Comparison of ENCODE assay signal across 8 cellular contexts in the genomic region with DNA sequence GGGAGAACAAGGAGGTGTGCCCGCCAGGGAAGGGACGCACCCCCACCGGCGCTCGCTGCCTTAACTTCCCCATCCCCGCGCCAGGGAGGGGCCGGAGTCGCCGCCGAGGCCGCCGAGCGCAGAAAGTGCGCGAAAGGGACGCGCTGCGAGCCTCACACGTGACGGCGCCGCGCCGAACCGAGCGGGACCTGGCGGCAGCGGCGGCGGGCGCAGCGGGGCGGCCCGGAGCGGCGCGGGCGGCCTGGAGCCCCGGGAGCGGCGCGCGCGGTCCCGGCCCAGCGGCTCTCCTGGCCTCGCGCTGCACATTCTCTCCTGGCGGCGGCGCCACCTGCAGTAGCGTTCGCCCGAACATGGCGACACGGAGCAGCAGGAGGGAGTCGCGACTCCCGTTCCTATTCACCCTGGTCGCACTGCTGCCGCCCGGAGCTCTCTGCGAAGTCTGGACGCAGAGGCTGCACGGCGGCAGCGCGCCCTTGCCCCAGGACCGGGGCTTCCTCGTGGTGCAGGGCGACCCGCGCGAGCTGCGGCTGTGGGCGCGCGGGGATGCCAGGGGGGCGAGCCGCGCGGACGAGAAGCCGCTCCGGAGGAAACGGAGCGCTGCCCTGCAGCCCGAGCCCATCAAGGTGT. TPM values are rescaled to one million over a fixed set of nuclear protein-coding genes. Genes with fewer than 3 reads are reported as not detected.
DNase-seq lines count a peak whose midpoint lies in the region; ATAC-seq and TF ChIP-seq lines count a peak whose summit lies in the region.

A gene with protein sequence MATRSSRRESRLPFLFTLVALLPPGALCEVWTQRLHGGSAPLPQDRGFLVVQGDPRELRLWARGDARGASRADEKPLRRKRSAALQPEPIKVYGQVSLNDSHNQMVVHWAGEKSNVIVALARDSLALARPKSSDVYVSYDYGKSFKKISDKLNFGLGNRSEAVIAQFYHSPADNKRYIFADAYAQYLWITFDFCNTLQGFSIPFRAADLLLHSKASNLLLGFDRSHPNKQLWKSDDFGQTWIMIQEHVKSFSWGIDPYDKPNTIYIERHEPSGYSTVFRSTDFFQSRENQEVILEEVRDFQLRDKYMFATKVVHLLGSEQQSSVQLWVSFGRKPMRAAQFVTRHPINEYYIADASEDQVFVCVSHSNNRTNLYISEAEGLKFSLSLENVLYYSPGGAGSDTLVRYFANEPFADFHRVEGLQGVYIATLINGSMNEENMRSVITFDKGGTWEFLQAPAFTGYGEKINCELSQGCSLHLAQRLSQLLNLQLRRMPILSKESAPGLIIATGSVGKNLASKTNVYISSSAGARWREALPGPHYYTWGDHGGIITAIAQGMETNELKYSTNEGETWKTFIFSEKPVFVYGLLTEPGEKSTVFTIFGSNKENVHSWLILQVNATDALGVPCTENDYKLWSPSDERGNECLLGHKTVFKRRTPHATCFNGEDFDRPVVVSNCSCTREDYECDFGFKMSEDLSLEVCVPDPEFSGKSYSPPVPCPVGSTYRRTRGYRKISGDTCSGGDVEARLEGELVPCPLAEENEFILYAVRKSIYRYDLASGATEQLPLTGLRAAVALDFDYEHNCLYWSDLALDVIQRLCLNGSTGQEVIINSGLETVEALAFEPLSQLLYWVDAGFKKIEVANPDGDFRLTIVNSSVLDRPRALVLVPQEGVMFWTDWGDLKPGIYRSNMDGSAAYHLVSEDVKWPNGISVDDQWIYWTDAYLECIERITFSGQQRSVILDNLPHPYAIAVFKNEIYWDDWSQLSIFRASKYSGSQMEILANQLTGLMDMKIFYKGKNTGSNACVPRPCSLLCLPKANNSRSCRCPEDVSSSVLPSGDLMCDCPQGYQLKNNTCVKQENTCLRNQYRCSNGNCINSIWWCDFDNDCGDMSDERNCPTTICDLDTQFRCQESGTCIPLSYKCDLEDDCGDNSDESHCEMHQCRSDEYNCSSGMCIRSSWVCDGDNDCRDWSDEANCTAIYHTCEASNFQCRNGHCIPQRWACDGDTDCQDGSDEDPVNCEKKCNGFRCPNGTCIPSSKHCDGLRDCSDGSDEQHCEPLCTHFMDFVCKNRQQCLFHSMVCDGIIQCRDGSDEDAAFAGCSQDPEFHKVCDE (N-terminal part only) (plus strand): TSS at position 333 of the 627 bp plus-strand sequence. CDS start 18 bp downstream, at position 351.

- no peaks in the 10 kb centered on the region for H3K36me3 ChIP-seq in HAP-1 (replicated peaks)

- peak; percentile 93 for TF ChIP-seq CTCF in GM10248 (IDR thresholded peaks at IDR 0.05; ENCODE audit: control extremely low read depth, extremely low read depth, low read depth, missing control alignments)

- peak within 1 kb of the TSS; percentile 69 for H3K4me3 ChIP-seq in HAP-1

- POLR2A ChIA-PET in GM10248 (lab: Yijun Ruan, JAX) = interaction anchor here (0.7 kb wide), 1 partner anchor 9 kb away, joined by 3 read pairs; no protein-coding TSS in a partner anchor

- no peaks in the 10 kb centered on the region for H3K27me3 ChIP-seq in HAP-1 (ENCODE audit: low read depth)

- peaks cover 24% of the 10 kb centered on the region for H3K4me1 ChIP-seq in HAP-1

- in situ Hi-C loops in HAP-1 (cut with MboI; ENCODE audit: low sequenced_read_pairs) = no loop called here

- ATAC-seq in GM18519 (IDR thresholded peaks at IDR 0.05; ENCODE audit: low FRiP score, unreplicated experiment) = no peak

- CTCF ChIA-PET in GM10248 (lab: Yijun Ruan, JAX) = interaction anchor here (0.7 to 9.0 kb wide), 8 partner anchors 11 to 139 kb away, joined by 3 to 122 read pairs (median 4); no protein-coding TSS in a partner anchor

- H3K9me3 ChIP-seq in HAP-1 = no peaks in the 10 kb centered on the region

- peak; percentile 80 for DNase-seq in GM10248 (ENCODE audit: extremely low spot score)
- peak; percentile 69 to 86 for DNase-seq in HAP-1 (ENCODE audit: low spot score in 2 of 2)
- DNase-seq in NAMALWA (ENCODE audit: low spot score) = peak; percentile 79
- peak; percentile 36 to 65 (median 60) for DNase-seq in activated CD4-positive, CD25-positive, alpha-beta regulatory T cell (lab: John Stamatoyannopoulos, UW)
- peak; percentile 84 for DNase-seq in cerebellum (ENCODE audit: low spot score)
- DNase-seq in kidney tubule cell (ENCODE audit: low spot score) = peak; percentile 72
- DNase-seq in stimulated activated CD4-positive, alpha-beta T cell treated with anti-CD3 and anti-CD28 coated beads, Interleukin-1b, Interleukin-23, amount 100 ng/mL, for 4 hours (ENCODE audit: low read depth in 2 of 2) = peak; percentile 54 to 69

RNA-seq across cellular contexts. Expression of the gene that starts here (rescaled TPM):
- total RNA-seq in cerebellum = 41.6 TPM
